ENCODE assay signal across 1 cellular context in the genomic region with DNA sequence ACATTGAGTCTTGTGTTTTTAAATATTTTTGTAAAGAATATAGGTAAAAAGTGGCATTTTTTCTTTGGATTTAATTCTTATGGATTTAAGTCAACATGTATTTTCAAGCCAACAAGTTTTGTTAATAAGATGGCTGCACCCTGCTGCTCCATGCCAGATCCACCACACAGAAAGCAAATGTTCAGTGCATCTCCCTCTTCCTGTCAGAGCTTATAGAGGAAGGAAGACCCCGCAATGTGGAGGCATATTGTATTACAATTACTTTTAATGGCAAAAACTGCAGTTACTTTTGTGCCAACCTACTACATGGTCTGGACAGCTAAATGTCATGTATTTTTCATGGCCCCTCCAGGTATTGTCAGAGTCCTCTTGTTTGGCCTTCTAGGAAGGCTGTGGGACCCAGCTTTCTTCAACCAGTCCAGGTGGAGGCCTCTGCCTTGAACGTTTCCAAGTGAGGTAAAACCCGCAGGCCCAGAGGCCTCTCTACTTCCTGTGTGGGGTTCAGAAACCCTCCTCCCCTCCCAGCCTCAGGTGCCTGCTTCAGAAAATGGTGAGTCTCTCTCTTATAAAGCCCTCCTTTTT.
TF ChIP-seq lines count a peak whose summit lies in the region.

Gene CD3E (plus strand): TSS at position 504 of the 582 bp plus-strand sequence. CDS start 223 bp downstream, outside the sequence.

TF ChIP-seq in K562, 482 proteins besides CTCF, POLR2A, EP300 and RAD21 (continued from another document):
- TF ChIP-seq ZNF740 (CRISPR knock-in tag; IDR thresholded peaks at IDR 0.05) (no peak), ZNF740 (tag; IDR thresholded peaks at IDR 0.05) (no peak)
